Comparison of ENCODE assay signal across 6 cellular contexts in the genomic region with DNA sequence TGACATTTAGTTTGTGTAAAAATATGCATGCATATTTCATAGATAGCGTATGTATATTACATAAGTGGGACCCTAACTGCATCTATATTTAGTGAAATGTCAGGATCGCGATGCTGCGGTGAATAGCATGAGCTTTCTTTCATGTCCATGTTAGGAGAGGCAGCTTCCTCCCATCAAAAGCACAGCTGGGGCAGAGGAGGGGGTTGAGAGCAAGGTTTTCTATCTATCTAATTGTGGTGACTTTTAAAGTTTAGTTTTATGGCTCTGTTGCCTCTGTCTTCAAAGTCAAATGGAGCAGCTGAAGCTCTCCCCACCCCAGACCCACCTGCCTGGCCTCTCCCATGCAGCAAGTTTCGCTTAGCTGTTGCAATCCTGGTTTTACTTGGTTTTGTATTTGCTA. TPM values are rescaled to one million over a fixed set of nuclear protein-coding genes. Genes with fewer than 3 reads are reported as not detected.
"Had no signal": no experiment of that assay in that cellular context is flagged by ENCODE, and none has a peak within 500 bp of the region (broad histone marks: within the 10 kb centered on the region; RNA-seq: fewer than 3 reads in every experiment).

No MANE protein-coding gene starts in this region.

RNA-seq across cellular contexts. Expression of a gene that starts 1.8 kb away (rescaled TPM):
- total RNA-seq: HepG2, HT-29, HT1080, IMR-90, K562 had no signal
- polyA plus RNA-seq: HepG2, IgD-negative memory B cell, IMR-90, K562 had no signal
